ENCODE assay signal across 1 cellular context in genomic region chr2:144938308-144938709, GRCh38.
TF ChIP-seq lines count a peak whose summit lies in the region.

No MANE protein-coding gene starts in this region.

TF ChIP-seq in WTC11, 78 proteins besides CTCF, POLR2A, EP300 and RAD21 (continued from another document):
- no peak for TF ChIP-seq SMAD3 (CRISPR knock-in tag; IDR thresholded peaks at IDR 0.05; ENCODE audit: borderline replicate concordance)
- no peak for TF ChIP-seq TCF7 (CRISPR knock-in tag; IDR thresholded peaks at IDR 0.05; ENCODE audit: low read depth)
